Comparison of ENCODE assay signal across 15 cellular contexts in the genomic region with DNA sequence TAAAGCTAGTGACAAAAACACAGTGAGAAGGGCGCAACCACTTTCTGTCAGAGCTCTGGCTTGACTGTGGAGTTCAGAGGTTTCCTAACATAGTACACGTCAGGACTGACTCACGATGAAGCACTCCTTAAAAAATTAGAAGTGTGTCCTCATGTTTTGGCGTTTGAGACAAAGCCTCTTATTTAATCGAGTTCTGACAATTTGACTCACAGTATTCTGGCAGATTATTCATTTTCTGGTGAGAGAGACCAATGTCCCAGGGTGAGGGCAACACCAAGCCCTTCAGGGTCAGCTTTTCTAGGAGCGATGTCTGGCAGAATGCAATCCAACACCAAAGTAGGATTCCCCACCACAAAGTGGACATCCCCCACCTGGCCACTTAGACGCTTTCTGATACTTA.
DNase-seq lines count a peak whose midpoint lies in the region; ATAC-seq, FAIRE-seq and TF ChIP-seq lines count a peak whose summit lies in the region.
"Had no signal": no experiment of that assay in that cellular context is flagged by ENCODE, and none has a peak within 500 bp of the region (broad histone marks: within the 10 kb centered on the region; RNA-seq: fewer than 3 reads in every experiment).

No MANE protein-coding gene starts in this region.

- intact Hi-C loops in left ventricle myocardium superior (cut with micrococcal nuclease) (no loop called here), stomach (cut with DNase I; ENCODE audit: low total_unique reads) (no loop called here)

- H3K4me1 ChIP-seq in stomach = peaks cover 0 to 43% (median 17%) of the 10 kb centered on the region in 4 donors
- H3K4me1 ChIP-seq: HAP-1 had no signal

- H3K36me3 ChIP-seq in stomach = no peaks in the 10 kb centered on the region
- H3K36me3 ChIP-seq: HAP-1 had no signal

- H3K9me3 ChIP-seq in stomach = no peaks in the 10 kb centered on the region

- FAIRE-seq in H54 (lab: Jason Lieb, UNC) = peak; percentile 62

- no peak for TF ChIP-seq CTCF in stomach (IDR thresholded peaks at IDR 0.05)

- H3K4me3 ChIP-seq in stomach = no peak overlapping the region
- H3K4me3 ChIP-seq: HAP-1 had no signal

- DNase-seq in H54 (ENCODE audit: insufficient read length, low spot score) (peak; percentile 45), astrocyte of the hippocampus (ENCODE audit: low read depth, low spot score) (peak; percentile 79), left ventricle myocardium superior (no peak), stomach (no peak), NCI-H774 (lab: John Stamatoyannopoulos, UW) (no peak)
- DNase-seq in activated effector memory CD4-positive, alpha-beta T cell treated with anti-CD3 and anti-CD28 coated beads, Interleukin-2, amount 50 U/mL, for 16 hours = no peak
- no peak for DNase-seq in activated naive CD4-positive, alpha-beta T cell treated with anti-CD3 and anti-CD28 coated beads, Interleukin-2, amount 50 U/mL, for 16 hours
- DNase-seq: activated CD4-positive, alpha-beta memory T cell treated with anti-CD3 and anti-CD28 coated beads, Interleukin-2, amount 10 ng/mL, durations not matched to agents 7 days and 5 days; activated naive CD8-positive, alpha-beta T cell treated with anti-CD3 and anti-CD28 coated beads, Interleukin-2, amount 50 U/mL, for 24 hours; NCI-H1436; SHP77; stimulated activated CD4-positive, alpha-beta T cell treated with anti-CD3 and anti-CD28 coated beads, Interleukin-2, amount 100 ng/mL, for 24 hours had no signal

- TF ChIP-seq POLR2A in H54 (IDR thresholded peaks at IDR 0.05; ENCODE audit: low read depth, low read length) = no peak
- no peak for TF ChIP-seq POLR2A in stomach (IDR thresholded peaks at IDR 0.05)

- ATAC-seq in left ventricle myocardium superior (peak; percentile 77), GM18511 (IDR thresholded peaks at IDR 0.05; ENCODE audit: unreplicated experiment) (no peak)
- ATAC-seq: activated naive CD8-positive, alpha-beta T cell treated with anti-CD3 and anti-CD28 coated beads, Interleukin-2, amount 50 U/mL, for 24 hours had no signal

- no peak for TF ChIP-seq EP300 in stomach (IDR thresholded peaks at IDR 0.05)

- no peaks in the 10 kb centered on the region for H3K27me3 ChIP-seq in stomach

- peak overlapping the region in 3 of 5 donors; percentile 55 to 62 (median 57) for H3K27ac ChIP-seq in stomach
- H3K27ac ChIP-seq: HL-60 had no signal

- 51 to 65% (median 57%) methylated on average over 7 of the region's 7 CpGs for WGBS in stomach, 5 donors

Comparison
In these comparisons a context has a peak if more than half of its experiments do, and no peak if none do; other contexts are left out.
1. DNase-seq: peak in H54 (single experiment) and astrocyte of the hippocampus (single experiment); none in left ventricle myocardium superior (single experiment), stomach (single experiment), activated effector memory CD4-positive, alpha-beta T cell treated with anti-CD3 and anti-CD28 coated beads, Interleukin-2, amount 50 U/mL, for 16 hours (single experiment), NCI-H774 (single experiment) and activated naive CD4-positive, alpha-beta T cell treated with anti-CD3 and anti-CD28 coated beads, Interleukin-2, amount 50 U/mL, for 16 hours (single experiment).